Comparison of ENCODE assay signal across 8 cellular contexts in the genomic region with DNA sequence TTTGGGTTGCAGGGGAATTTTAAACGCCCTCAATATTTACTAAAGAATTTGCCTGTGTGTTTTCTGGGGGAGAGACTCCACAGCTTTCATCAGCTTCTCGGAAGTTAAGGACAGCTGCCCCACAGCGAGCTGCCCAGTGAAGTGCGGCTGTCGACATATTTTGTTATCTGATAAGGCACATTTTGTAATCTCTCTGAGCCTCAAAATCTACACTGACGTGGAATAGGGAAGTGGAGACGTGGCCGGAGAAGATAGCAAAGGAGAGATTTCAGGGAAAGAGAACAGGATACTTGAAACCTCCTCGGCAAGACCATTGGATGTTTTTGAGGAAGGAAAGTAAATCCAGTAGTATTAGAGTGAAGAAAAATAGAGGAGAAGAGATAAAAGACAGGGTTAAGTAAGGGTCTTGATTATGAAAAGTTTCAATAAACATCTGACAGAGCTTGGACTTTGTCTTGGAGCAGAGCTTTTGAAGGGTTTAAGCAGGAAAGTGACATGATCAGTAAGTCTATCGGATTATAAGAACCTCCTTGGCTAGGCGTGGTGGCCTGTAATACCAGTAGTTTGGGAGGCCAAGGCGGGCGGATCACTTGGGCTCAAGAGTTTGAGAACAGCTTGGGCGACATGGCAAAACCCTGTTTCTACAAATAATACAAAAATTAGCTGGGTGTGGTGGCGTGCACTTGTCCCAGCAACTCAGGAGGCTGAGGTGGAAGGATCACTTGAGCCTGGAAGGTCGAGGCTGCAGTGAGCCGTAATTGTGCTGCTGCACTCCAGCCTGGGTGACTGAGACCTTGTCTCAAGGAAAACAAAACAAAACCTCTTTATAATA. TPM values are rescaled to one million over a fixed set of nuclear protein-coding genes. Genes with fewer than 3 reads are reported as not detected.
DNase-seq lines count a peak whose midpoint lies in the region; ATAC-seq, FAIRE-seq and TF ChIP-seq lines count a peak whose summit lies in the region.

No MANE protein-coding gene starts in this region.

- peak overlapping the region; percentile 72 for H4K91ac ChIP-seq in trophoblast cell (ENCODE audit: low read depth, low read length)

- H4K20me1 ChIP-seq in BLaER1 treated with 17β-estradiol and CSF1 and Interleukin-3, amounts not matched to agents 10 nM and 100 nM = peaks cover 0 to 19% (median 0%) of the 10 kb centered on the region in 11 experiments; a peak in 2 of 22 replicates

- FAIRE-seq in HTR-8/SVneo (lab: Jason Lieb, UNC) = no peak

- peak overlapping the region; percentile 59 to 82 (median 70) for H3K4me3 ChIP-seq in BLaER1 treated with 17β-estradiol and CSF1 and Interleukin-3, amounts not matched to agents 10 nM and 100 nM
- H3K4me3 ChIP-seq in WERI-Rb-1 (ENCODE audit: low read depth, low read length) (peak overlapping the region; percentile 68), trophoblast cell (ENCODE audit: low read depth, low read length) (peak overlapping the region; percentile 86)

- DNase-seq in HTR-8/SVneo (ENCODE audit: insufficient read length, low spot score) (peak; percentile 35), WERI-Rb-1 (peak; percentile 48), foreskin keratinocyte (no peak), trophoblast cell (peak; percentile 93 to 98), HPDE6-E6E7 (ENCODE audit: extremely low spot score) (no peak), kidney tubule cell (ENCODE audit: low spot score) (no peak)

- peak overlapping the region; percentile 75 to 88 (median 83) for H3K9ac ChIP-seq in BLaER1 treated with 17β-estradiol and CSF1 and Interleukin-3, amounts not matched to agents 10 nM and 100 nM
- no peak overlapping the region for H3K9ac ChIP-seq in trophoblast cell (ENCODE audit: low read length)

- H3K27me3 ChIP-seq in BLaER1 treated with 17β-estradiol and CSF1 and Interleukin-3, amounts not matched to agents 10 nM and 100 nM = no peaks in the 10 kb centered on the region
- H3K27me3 ChIP-seq in WERI-Rb-1 (ENCODE audit: insufficient read depth, low read depth, severe bottlenecking) (no peaks in the 10 kb centered on the region), foreskin keratinocyte (no peaks in the 10 kb centered on the region), trophoblast cell (ENCODE audit: insufficient read depth, low read length) (no peaks in the 10 kb centered on the region)

- peak overlapping the region; percentile 85 for H2AFZ ChIP-seq in trophoblast cell (ENCODE audit: insufficient read depth, low read length, poor library complexity)

- peak overlapping the region; percentile 12 for H2BK12ac ChIP-seq in trophoblast cell (ENCODE audit: low read length)

- peak overlapping the region; percentile 11 for H4K12ac ChIP-seq in trophoblast cell (ENCODE audit: low read depth, low read length)

- H3K9me3 ChIP-seq in BLaER1 treated with 17β-estradiol and CSF1 and Interleukin-3, amounts not matched to agents 10 nM and 100 nM (replicated peaks in 1 of 11) = no peaks in the 10 kb centered on the region
- H3K9me3 ChIP-seq in WERI-Rb-1 (ENCODE audit: severe bottlenecking) = no peaks in the 10 kb centered on the region
- no peaks in the 10 kb centered on the region for H3K9me3 ChIP-seq in trophoblast cell (ENCODE audit: insufficient read depth, low read depth, low read length)

- H2AK5ac ChIP-seq in trophoblast cell (ENCODE audit: low read length) = no peak overlapping the region

- WGBS in trophoblast cell (ENCODE audit: extremely low coverage, insufficient coverage, insufficient read length) = no CpG with 5 or more reads among the region's 17 CpGs

- H3K14ac ChIP-seq in trophoblast cell (ENCODE audit: low read length) = peak overlapping the region; percentile 35

- H3K79me1 ChIP-seq in trophoblast cell (ENCODE audit: low read length) = peaks cover 10% of the 10 kb centered on the region

- H4K8ac ChIP-seq in trophoblast cell (ENCODE audit: low read depth, low read length) = peak overlapping the region; percentile 17

- peaks cover 2% of the 10 kb centered on the region for H3K79me2 ChIP-seq in trophoblast cell (ENCODE audit: control insufficient read depth, insufficient read depth, low read length, poor library complexity)

- no peak overlapping the region for H3K18ac ChIP-seq in trophoblast cell (ENCODE audit: low read length)

- ATAC-seq in GM19467 (IDR thresholded peaks at IDR 0.05; ENCODE audit: unreplicated experiment) = peak; percentile 9
- peak; percentile 7 for ATAC-seq in foreskin keratinocyte

- H2BK120ac ChIP-seq in trophoblast cell (ENCODE audit: insufficient read depth, low read length, poor library complexity) = peak overlapping the region; percentile 48

- peaks cover 16 to 27% (median 21%) of the 10 kb centered on the region in 10 experiments for H3K4me1 ChIP-seq in BLaER1 treated with 17β-estradiol and CSF1 and Interleukin-3, amounts not matched to agents 10 nM and 100 nM
- no peaks in the 10 kb centered on the region for H3K4me1 ChIP-seq in foreskin keratinocyte
- H3K4me1 ChIP-seq in trophoblast cell (ENCODE audit: control insufficient read depth in 1 of 2, insufficient read depth in 2 of 2, low read length in 2 of 2) = no peaks in the 10 kb centered on the region

- peak overlapping the region; percentile 34 for H2BK5ac ChIP-seq in trophoblast cell (ENCODE audit: low read depth, low read length, poor library complexity)

- H3K27ac ChIP-seq in BLaER1 treated with 17β-estradiol and CSF1 and Interleukin-3, amounts not matched to agents 10 nM and 100 nM = peak overlapping the region; percentile 61 to 92 (median 84)
- H3K27ac ChIP-seq in WERI-Rb-1 (peak overlapping the region; percentile 89), foreskin keratinocyte (peak overlapping the region; percentile 6), trophoblast cell (ENCODE audit: low read depth, low read length) (peak overlapping the region; percentile 85)

- TF ChIP-seq CTCF in WERI-Rb-1 (IDR thresholded peaks at IDR 0.05; ENCODE audit: low read depth, low read length) (no peak), foreskin keratinocyte (conservative IDR thresholded peaks at IDR 0.05) (no peak)

- peak overlapping the region; percentile 19 for H3K4ac ChIP-seq in trophoblast cell (ENCODE audit: low read depth, low read length)

- H3K4me2 ChIP-seq in BLaER1 treated with 17β-estradiol and CSF1 and Interleukin-3, amounts not matched to agents 10 nM and 100 nM = peak overlapping the region; percentile 76 to 94 (median 88)
- H3K4me2 ChIP-seq in trophoblast cell (ENCODE audit: low read length) = peak overlapping the region; percentile 72

- H3K36me3 ChIP-seq in BLaER1 treated with 17β-estradiol and CSF1 and Interleukin-3, amounts not matched to agents 10 nM and 100 nM = peaks cover 0 to 11% (median 0%) of the 10 kb centered on the region in 11 experiments; a peak in 2 of 22 replicates
- H3K36me3 ChIP-seq in WERI-Rb-1 (no peaks in the 10 kb centered on the region), trophoblast cell (ENCODE audit: control insufficient read depth in 1 of 2, insufficient read depth in 2 of 2, low read length in 2 of 2) (no peaks in the 10 kb centered on the region)

- H3K23ac ChIP-seq in trophoblast cell (ENCODE audit: low read length) = no peak overlapping the region

RNA-seq across cellular contexts. Expression of gene POLR3B, which starts 1.1 kb away (rescaled TPM):
- 11.4 and 14.0 TPM in 2 replicates for total RNA-seq in foreskin keratinocyte
- 4.4 and 5.5 TPM in 2 replicates for polyA plus RNA-seq in foreskin keratinocyte
- 7.4 and 8.5 TPM in 2 replicates for polyA plus RNA-seq in trophoblast cell (2013)

RNA-seq across cellular contexts. Expression of gene TCP11L2, which starts 56.1 kb away (rescaled TPM):
- 4.1 and 5.9 TPM in 2 replicates for total RNA-seq in foreskin keratinocyte
- polyA plus RNA-seq in foreskin keratinocyte = 0.39 and 0.57 TPM in 2 replicates
- polyA plus RNA-seq in trophoblast cell (2013) = 24.3 and 25.1 TPM in 2 replicates

Comparison
In these comparisons a context has a peak if more than half of its experiments do, and no peak if none do; other contexts are left out.
1. H3K27ac ChIP-seq: peak in every context shown above with its lines; median percentile 89 in WERI-Rb-1; 85 in trophoblast cell; 84 in BLaER1 treated with 17β-estradiol and CSF1 and Interleukin-3, amounts not matched to agents 10 nM and 100 nM; 6 in foreskin keratinocyte.
2. DNase-seq: peak in HTR-8/SVneo (single experiment), WERI-Rb-1 (single experiment) and trophoblast cell (2 of 2); none in foreskin keratinocyte (0 of 2), HPDE6-E6E7 (single experiment) and kidney tubule cell (single experiment).
3. Peak in every context shown above with its lines, with median percentiles within 50 percentile points of each other: H3K4me3 ChIP-seq.